1 cellular context compared by ENCODE assay signal in the genomic region with DNA sequence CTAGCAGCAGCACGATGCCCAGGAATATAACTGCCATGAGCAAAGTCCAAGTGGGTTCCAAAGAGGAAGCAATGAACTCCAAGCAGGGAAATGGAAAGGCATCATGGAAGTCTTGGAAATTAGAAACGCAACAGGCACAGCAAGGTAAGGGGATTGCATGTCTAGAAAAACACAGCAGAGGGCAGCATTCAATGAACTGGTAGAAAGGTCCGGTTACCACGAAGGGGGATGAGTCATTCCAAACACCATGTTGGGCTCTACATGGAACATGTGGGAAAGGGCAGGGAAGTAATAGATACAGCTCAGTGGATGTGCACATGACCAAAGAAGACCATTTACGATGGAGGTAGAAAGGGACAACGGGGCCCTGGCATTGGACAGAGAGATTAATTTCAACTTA.
TF ChIP-seq lines count a peak whose summit lies in the region.

No MANE protein-coding gene starts in this region.

TF ChIP-seq in HEK293, 187 proteins besides CTCF, POLR2A, EP300 and RAD21 (continued from another document and continues in another):
- TF ChIP-seq, protein P1, sequence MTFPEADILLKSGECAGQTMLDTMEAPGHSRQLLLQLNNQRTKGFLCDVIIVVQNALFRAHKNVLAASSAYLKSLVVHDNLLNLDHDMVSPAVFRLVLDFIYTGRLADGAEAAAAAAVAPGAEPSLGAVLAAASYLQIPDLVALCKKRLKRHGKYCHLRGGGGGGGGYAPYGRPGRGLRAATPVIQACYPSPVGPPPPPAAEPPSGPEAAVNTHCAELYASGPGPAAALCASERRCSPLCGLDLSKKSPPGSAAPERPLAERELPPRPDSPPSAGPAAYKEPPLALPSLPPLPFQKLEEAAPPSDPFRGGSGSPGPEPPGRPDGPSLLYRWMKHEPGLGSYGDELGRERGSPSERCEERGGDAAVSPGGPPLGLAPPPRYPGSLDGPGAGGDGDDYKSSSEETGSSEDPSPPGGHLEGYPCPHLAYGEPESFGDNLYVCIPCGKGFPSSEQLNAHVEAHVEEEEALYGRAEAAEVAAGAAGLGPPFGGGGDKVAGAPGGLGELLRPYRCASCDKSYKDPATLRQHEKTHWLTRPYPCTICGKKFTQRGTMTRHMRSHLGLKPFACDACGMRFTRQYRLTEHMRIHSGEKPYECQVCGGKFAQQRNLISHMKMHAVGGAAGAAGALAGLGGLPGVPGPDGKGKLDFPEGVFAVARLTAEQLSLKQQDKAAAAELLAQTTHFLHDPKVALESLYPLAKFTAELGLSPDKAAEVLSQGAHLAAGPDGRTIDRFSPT (tag by site-specific recombination; IDR thresholded peaks at IDR 0.05), result no peak
- TF ChIP-seq, protein P2, sequence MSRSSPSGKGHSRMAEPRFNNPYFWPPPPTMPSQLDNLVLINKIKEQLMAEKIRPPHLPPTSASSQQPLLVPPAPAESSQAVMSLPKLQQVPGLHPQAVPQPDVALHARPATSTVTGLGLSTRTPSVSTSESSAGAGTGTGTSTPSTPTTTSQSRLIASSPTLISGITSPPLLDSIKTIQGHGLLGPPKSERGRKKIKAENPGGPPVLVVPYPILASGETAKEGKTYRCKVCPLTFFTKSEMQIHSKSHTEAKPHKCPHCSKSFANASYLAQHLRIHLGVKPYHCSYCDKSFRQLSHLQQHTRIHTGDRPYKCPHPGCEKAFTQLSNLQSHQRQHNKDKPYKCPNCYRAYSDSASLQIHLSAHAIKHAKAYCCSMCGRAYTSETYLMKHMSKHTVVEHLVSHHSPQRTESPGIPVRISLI (tag by site-specific recombination; IDR thresholded peaks at IDR 0.05), result no peak
- TF ChIP-seq ZFP37 (tag by site-specific recombination; IDR thresholded peaks at IDR 0.05), result peak; percentile 41; the same call in 1 of the 2 replicates
- TF ChIP-seq, protein P3, sequence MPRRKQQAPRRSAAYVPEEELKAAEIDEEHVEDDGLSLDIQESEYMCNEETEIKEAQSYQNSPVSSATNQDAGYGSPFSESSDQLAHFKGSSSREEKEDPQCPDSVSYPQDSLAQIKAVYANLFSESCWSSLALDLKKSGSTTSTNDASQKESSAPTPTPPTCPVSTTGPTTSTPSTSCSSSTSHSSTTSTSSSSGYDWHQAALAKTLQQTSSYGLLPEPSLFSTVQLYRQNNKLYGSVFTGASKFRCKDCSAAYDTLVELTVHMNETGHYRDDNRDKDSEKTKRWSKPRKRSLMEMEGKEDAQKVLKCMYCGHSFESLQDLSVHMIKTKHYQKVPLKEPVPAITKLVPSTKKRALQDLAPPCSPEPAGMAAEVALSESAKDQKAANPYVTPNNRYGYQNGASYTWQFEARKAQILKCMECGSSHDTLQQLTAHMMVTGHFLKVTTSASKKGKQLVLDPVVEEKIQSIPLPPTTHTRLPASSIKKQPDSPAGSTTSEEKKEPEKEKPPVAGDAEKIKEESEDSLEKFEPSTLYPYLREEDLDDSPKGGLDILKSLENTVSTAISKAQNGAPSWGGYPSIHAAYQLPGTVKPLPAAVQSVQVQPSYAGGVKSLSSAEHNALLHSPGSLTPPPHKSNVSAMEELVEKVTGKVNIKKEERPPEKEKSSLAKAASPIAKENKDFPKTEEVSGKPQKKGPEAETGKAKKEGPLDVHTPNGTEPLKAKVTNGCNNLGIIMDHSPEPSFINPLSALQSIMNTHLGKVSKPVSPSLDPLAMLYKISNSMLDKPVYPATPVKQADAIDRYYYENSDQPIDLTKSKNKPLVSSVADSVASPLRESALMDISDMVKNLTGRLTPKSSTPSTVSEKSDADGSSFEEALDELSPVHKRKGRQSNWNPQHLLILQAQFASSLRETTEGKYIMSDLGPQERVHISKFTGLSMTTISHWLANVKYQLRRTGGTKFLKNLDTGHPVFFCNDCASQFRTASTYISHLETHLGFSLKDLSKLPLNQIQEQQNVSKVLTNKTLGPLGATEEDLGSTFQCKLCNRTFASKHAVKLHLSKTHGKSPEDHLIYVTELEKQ (tag by site-specific recombination; IDR thresholded peaks at IDR 0.05; ENCODE audit: borderline replicate concordance), result 0 out of 2 replicates have a peak, but pooled peaks have one; percentile 36
- TF ChIP-seq SCRT2 (tag by site-specific recombination; IDR thresholded peaks at IDR 0.05), result peak; percentile 99
- TF ChIP-seq ZNF24 (tag by site-specific recombination; IDR thresholded peaks at IDR 0.05), result peak; percentile 53; the same call in 1 of the 2 replicates
- peak; percentile 78 for TF ChIP-seq ZNF654 (tag by site-specific recombination; IDR thresholded peaks at IDR 0.05; ENCODE audit: low read depth)
- TF ChIP-seq, protein P4, sequence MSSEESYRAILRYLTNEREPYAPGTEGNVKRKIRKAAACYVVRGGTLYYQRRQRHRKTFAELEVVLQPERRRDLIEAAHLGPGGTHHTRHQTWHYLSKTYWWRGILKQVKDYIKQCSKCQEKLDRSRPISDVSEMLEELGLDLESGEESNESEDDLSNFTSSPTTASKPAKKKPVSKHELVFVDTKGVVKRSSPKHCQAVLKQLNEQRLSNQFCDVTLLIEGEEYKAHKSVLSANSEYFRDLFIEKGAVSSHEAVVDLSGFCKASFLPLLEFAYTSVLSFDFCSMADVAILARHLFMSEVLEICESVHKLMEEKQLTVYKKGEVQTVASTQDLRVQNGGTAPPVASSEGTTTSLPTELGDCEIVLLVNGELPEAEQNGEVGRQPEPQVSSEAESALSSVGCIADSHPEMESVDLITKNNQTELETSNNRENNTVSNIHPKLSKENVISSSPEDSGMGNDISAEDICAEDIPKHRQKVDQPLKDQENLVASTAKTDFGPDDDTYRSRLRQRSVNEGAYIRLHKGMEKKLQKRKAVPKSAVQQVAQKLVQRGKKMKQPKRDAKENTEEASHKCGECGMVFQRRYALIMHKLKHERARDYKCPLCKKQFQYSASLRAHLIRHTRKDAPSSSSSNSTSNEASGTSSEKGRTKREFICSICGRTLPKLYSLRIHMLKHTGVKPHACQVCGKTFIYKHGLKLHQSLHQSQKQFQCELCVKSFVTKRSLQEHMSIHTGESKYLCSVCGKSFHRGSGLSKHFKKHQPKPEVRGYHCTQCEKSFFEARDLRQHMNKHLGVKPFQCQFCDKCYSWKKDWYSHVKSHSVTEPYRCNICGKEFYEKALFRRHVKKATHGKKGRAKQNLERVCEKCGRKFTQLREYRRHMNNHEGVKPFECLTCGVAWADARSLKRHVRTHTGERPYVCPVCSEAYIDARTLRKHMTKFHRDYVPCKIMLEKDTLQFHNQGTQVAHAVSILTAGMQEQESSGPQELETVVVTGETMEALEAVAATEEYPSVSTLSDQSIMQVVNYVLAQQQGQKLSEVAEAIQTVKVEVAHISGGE (tag by site-specific recombination; conservative IDR thresholded peaks at IDR 0.05; ENCODE audit: low read depth), result no peak
- TF ChIP-seq, protein P5, sequence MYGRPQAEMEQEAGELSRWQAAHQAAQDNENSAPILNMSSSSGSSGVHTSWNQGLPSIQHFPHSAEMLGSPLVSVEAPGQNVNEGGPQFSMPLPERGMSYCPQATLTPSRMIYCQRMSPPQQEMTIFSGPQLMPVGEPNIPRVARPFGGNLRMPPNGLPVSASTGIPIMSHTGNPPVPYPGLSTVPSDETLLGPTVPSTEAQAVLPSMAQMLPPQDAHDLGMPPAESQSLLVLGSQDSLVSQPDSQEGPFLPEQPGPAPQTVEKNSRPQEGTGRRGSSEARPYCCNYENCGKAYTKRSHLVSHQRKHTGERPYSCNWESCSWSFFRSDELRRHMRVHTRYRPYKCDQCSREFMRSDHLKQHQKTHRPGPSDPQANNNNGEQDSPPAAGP (tag by site-specific recombination; IDR thresholded peaks at IDR 0.05), result no peak
- TF ChIP-seq, protein P6, sequence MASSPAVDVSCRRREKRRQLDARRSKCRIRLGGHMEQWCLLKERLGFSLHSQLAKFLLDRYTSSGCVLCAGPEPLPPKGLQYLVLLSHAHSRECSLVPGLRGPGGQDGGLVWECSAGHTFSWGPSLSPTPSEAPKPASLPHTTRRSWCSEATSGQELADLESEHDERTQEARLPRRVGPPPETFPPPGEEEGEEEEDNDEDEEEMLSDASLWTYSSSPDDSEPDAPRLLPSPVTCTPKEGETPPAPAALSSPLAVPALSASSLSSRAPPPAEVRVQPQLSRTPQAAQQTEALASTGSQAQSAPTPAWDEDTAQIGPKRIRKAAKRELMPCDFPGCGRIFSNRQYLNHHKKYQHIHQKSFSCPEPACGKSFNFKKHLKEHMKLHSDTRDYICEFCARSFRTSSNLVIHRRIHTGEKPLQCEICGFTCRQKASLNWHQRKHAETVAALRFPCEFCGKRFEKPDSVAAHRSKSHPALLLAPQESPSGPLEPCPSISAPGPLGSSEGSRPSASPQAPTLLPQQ (tag by site-specific recombination; IDR thresholded peaks at IDR 0.05), result 0 out of 2 replicates have a peak, but pooled peaks have one; percentile 46
- no peak for TF ChIP-seq SP3 (tag by site-specific recombination; IDR thresholded peaks at IDR 0.05)
- TF ChIP-seq ZNF404 (tag by site-specific recombination; IDR thresholded peaks at IDR 0.05), result 0 out of 2 replicates have a peak, but pooled peaks have one; percentile 25
- no peak for TF ChIP-seq KLF16 (tag by site-specific recombination; IDR thresholded peaks at IDR 0.05)
- no peak for TF ChIP-seq ZNF140 (tag by site-specific recombination; IDR thresholded peaks at IDR 0.05)
- TF ChIP-seq, protein P7, sequence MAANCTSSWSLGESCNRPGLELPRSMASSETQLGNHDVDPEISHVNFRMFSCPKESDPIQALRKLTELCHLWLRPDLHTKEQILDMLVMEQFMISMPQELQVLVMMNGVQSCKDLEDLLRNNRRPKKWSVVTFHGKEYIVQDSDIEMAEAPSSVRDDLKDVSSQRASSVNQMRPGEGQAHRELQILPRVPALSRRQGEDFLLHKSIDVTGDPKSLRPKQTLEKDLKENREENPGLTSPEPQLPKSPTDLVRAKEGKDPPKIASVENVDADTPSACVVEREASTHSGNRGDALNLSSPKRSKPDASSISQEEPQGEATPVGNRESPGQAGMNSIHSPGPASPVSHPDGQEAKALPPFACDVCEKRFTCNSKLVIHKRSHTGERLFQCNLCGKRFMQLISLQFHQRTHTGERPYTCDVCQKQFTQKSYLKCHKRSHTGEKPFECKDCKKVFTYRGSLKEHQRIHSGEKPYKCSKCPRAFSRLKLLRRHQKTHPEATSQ (tag by site-specific recombination; IDR thresholded peaks at IDR 0.05), result no peak
- no peak for TF ChIP-seq ZNF155 (tag by site-specific recombination; IDR thresholded peaks at IDR 0.05)
- TF ChIP-seq ZSCAN23 (tag by site-specific recombination; IDR thresholded peaks at IDR 0.05), result no peak
- TF ChIP-seq ZNF530 (tag by site-specific recombination; IDR thresholded peaks at IDR 0.05; ENCODE audit: low read depth), result peak; percentile 86
- no peak for TF ChIP-seq ZNF544 (tag by site-specific recombination; IDR thresholded peaks at IDR 0.05)
- TF ChIP-seq ZNF292 (tag by site-specific recombination; IDR thresholded peaks at IDR 0.05; ENCODE audit: borderline replicate concordance, low read depth), result no peak
- TF ChIP-seq ZNF660 (tag by site-specific recombination; IDR thresholded peaks at IDR 0.05), result peak; percentile 87
- peak; percentile 24; the same call in 1 of the 2 replicates for TF ChIP-seq ZEB2 (tag by site-specific recombination; IDR thresholded peaks at IDR 0.05)
- TF ChIP-seq, protein P8, sequence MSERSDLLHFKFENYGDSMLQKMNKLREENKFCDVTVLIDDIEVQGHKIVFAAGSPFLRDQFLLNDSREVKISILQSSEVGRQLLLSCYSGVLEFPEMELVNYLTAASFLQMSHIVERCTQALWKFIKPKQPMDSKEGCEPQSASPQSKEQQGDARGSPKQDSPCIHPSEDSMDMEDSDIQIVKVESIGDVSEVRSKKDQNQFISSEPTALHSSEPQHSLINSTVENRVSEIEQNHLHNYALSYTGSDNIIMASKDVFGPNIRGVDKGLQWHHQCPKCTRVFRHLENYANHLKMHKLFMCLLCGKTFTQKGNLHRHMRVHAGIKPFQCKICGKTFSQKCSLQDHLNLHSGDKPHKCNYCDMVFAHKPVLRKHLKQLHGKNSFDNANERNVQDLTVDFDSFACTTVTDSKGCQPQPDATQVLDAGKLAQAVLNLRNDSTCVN (tag by site-specific recombination; optimal IDR thresholded peaks at IDR 0.05), result no peak
- TF ChIP-seq, protein P9, sequence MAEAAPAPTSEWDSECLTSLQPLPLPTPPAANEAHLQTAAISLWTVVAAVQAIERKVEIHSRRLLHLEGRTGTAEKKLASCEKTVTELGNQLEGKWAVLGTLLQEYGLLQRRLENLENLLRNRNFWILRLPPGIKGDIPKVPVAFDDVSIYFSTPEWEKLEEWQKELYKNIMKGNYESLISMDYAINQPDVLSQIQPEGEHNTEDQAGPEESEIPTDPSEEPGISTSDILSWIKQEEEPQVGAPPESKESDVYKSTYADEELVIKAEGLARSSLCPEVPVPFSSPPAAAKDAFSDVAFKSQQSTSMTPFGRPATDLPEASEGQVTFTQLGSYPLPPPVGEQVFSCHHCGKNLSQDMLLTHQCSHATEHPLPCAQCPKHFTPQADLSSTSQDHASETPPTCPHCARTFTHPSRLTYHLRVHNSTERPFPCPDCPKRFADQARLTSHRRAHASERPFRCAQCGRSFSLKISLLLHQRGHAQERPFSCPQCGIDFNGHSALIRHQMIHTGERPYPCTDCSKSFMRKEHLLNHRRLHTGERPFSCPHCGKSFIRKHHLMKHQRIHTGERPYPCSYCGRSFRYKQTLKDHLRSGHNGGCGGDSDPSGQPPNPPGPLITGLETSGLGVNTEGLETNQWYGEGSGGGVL (tag by site-specific recombination; IDR thresholded peaks at IDR 0.05), result no peak
- no peak for TF ChIP-seq HOXC10 (CRISPR knock-in tag; IDR thresholded peaks at IDR 0.05)
